In the genomic region with DNA sequence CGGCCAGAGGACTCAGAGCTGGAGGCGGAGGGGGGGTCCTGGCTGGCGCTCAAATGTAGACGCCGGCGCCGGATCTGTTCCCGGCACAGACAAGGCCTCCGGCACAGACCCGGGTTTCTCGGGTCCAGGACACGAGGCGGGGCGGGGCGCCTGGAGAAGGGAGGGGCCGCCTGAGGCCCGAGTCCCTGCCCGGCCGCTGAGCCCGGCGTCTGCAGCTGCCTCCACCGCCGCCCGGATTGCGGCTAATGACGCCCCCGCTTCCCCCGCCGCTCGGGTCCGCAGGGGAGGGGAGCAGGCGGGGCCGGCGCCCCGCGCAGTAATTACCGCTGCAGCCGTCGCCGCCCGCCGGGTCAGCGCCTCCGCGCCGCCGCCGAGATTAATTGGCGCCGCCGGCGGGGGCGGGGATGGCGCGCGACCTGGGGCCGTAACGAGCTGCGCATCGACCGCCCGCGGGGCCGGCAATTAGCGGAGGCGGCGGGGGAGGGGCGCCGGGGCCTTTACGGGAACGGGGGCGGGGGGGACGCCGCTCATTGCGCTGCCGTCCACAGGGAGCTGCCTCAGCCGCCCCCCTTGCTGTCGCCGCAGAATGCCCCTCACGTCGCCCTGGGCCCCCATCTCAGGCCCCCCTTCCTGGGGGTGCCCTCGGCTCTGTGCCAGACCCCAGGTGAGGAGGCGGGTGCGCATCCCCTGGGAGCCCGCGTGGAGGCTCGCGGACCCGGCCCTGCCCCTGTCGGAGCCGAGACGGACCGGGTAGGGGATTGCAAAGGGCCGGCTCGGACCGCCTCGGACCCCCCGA, we compare ENCODE assay signal across 9 cellular contexts. TPM values are rescaled to one million over a fixed set of nuclear protein-coding genes. Genes with fewer than 3 reads are reported as not detected.
DNase-seq lines count a peak whose midpoint lies in the region; ATAC-seq, FAIRE-seq and TF ChIP-seq lines count a peak whose summit lies in the region.
"Had no signal": no experiment of that assay in that cellular context is flagged by ENCODE, and none has a peak within 500 bp of the region (broad histone marks: within the 10 kb centered on the region; RNA-seq: fewer than 3 reads in every experiment).

No MANE protein-coding gene starts in this region.

- DNase-seq in BE2C = peak; percentile 93
- DNase-seq in HAP-1 (ENCODE audit: low spot score in 2 of 2) = peak; percentile 72 to 85
- peak; percentile 29 for DNase-seq in NOMO-1 treated with dmso at 0.1 percent for 144 hours (lab: John Stamatoyannopoulos, UW; ENCODE audit: unreplicated experiment)
- DNase-seq in bronchial epithelial cell (ENCODE audit: low read depth) = no peak
- DNase-seq in kidney = peak; percentile 97
- DNase-seq in suprapubic skin (ENCODE audit: low spot score in 2 of 2) = no peak
- no peak for DNase-seq in NCI-H1048 (lab: John Stamatoyannopoulos, UW)

- H3K36me3 ChIP-seq in BE2C (peaks cover 27% of the 10 kb centered on the region), HAP-1 (replicated peaks) (peaks cover 31% of the 10 kb centered on the region), bronchial epithelial cell (ENCODE audit: control insufficient read depth, insufficient read depth, low read length) (peaks cover 1% of the 10 kb centered on the region), kidney (ENCODE audit: control insufficient read depth in 1 of 2, insufficient read depth in 2 of 2, low read length in 2 of 2) (no peaks in the 10 kb centered on the region), suprapubic skin (peaks cover 22% of the 10 kb centered on the region)

- no peak for FAIRE-seq in bronchial epithelial cell (lab: Jason Lieb, UNC)
- FAIRE-seq in kidney (lab: Jason Lieb, UNC) = no peak

- TF ChIP-seq CTCF in BE2C (IDR thresholded peaks at IDR 0.05; ENCODE audit: low read depth, low read length) = no peak
- TF ChIP-seq CTCF in bronchial epithelial cell (IDR thresholded peaks at IDR 0.05; ENCODE audit: insufficient read depth, low read length, severe bottlenecking) = no peak
- TF ChIP-seq CTCF in kidney (IDR thresholded peaks at IDR 0.05; ENCODE audit: borderline replicate concordance, extremely low read depth, insufficient read depth) = no peak
- TF ChIP-seq CTCF in suprapubic skin (IDR thresholded peaks at IDR 0.05) = no peak

- H3K9me3 ChIP-seq in BE2C (no peaks in the 10 kb centered on the region), HAP-1 (no peaks in the 10 kb centered on the region), kidney (ENCODE audit: control insufficient read depth in 1 of 2, low read length in 2 of 2) (no peaks in the 10 kb centered on the region), suprapubic skin (no peaks in the 10 kb centered on the region)

- 2% methylated on average over 36 of the region's 98 CpGs for WGBS in suprapubic skin

- H3K4me1 ChIP-seq in BE2C = peaks cover 61% of the 10 kb centered on the region
- H3K4me1 ChIP-seq in HAP-1 = peaks cover 22% of the 10 kb centered on the region
- peaks cover 0 to 34% of the 10 kb centered on the region in 2 donors for H3K4me1 ChIP-seq in kidney (ENCODE audit: control insufficient read depth in 1 of 2, insufficient read depth in 1 of 2, low read depth in 1 of 2, low read length in 2 of 2)
- peaks cover 37% of the 10 kb centered on the region for H3K4me1 ChIP-seq in suprapubic skin

- H3K9ac ChIP-seq in kidney (ENCODE audit: low read length in 2 of 2) = no peak overlapping the region

- TF ChIP-seq EP300 in suprapubic skin (IDR thresholded peaks at IDR 0.05) = no peak

- no peak for ATAC-seq in GM18907 (IDR thresholded peaks at IDR 0.05; ENCODE audit: unreplicated experiment)

- H3K4me3 ChIP-seq in BE2C (ENCODE audit: low read depth, low read length) = peak overlapping the region; percentile 47
- H3K4me3 ChIP-seq in HAP-1 = peak overlapping the region; percentile 37
- peak overlapping the region; percentile 7 for H3K4me3 ChIP-seq in bronchial epithelial cell (ENCODE audit: low read depth, low read length)
- no peak overlapping the region for H3K4me3 ChIP-seq in kidney (ENCODE audit: low read length in 2 of 2)
- H3K4me3 ChIP-seq in suprapubic skin = peak overlapping the region; percentile 49

- in situ Hi-C loops in HAP-1 (cut with MboI; ENCODE audit: low sequenced_read_pairs) = no loop called here

- intact Hi-C loops in kidney (cut with DNase I) = no loop called here

- H3K27ac ChIP-seq in kidney (ENCODE audit: low read depth in 2 of 2, low read length in 2 of 2) = peak overlapping the region; percentile 75 to 83
- no peak overlapping the region for H3K27ac ChIP-seq in suprapubic skin

- H3K27me3 ChIP-seq in BE2C (no peaks in the 10 kb centered on the region), HAP-1 (ENCODE audit: low read depth) (no peaks in the 10 kb centered on the region), bronchial epithelial cell (ENCODE audit: control insufficient read depth, insufficient read depth, low read length) (peaks cover 16% of the 10 kb centered on the region), suprapubic skin (peaks cover 67% of the 10 kb centered on the region)

- TF ChIP-seq POLR2A in suprapubic skin (IDR thresholded peaks at IDR 0.05) = no peak

RNA-seq across cellular contexts. Expression of gene NOC2L, which starts 17.3 kb away (rescaled TPM):
- polyA plus RNA-seq in BE2C (2012; ENCODE audit: insufficient read depth, insufficient read length, low read depth) = 253 TPM
- total RNA-seq in bronchial epithelial cell = 116 and 128 TPM in 2 replicates
- 65.5 TPM for total RNA-seq in kidney
- polyA plus RNA-seq in kidney (ENCODE audit: insufficient read depth, low read depth, low replicate concordance) = 42.4 TPM
- total RNA-seq in suprapubic skin = 10 to 100 TPM; 45.6 to 61.9 (median 56.3) TPM

RNA-seq across cellular contexts. Expression of gene SAMD11, which starts 18.1 kb away (rescaled TPM):
- polyA plus RNA-seq in BE2C (2012; ENCODE audit: insufficient read depth, insufficient read length, low read depth) = 1.9 TPM
- 0.51 and 0.53 TPM in 2 replicates for total RNA-seq in bronchial epithelial cell
- 21.4 TPM for total RNA-seq in kidney
- 13.3 TPM for polyA plus RNA-seq in kidney (ENCODE audit: insufficient read depth, low read depth, low replicate concordance)
- total RNA-seq in suprapubic skin = 1 to 10 TPM in 2 of 4 donors, under 1 TPM in 1, not detected in 1; 0.85 to 2.0 (median 1.5) TPM
- total RNA-seq: mononuclear cell had no signal

RNA-seq across cellular contexts. Expression of gene KLHL17, which starts 18.6 kb away (rescaled TPM):
- polyA plus RNA-seq in BE2C (2012; ENCODE audit: insufficient read depth, insufficient read length, low read depth) = 127 TPM
- total RNA-seq in bronchial epithelial cell (4.5 and 6.8 TPM in 2 replicates), kidney (11.5 TPM), suprapubic skin (10 to 100 TPM in 3 of 4 donors, 1 to 10 TPM in 1; 9.7 to 38.3 (median 17.0) TPM)
- 6.9 TPM for polyA plus RNA-seq in kidney (ENCODE audit: insufficient read depth, low read depth, low replicate concordance)

RNA-seq across cellular contexts. Expression of gene PLEKHN1, which starts 24.5 kb away (rescaled TPM):
- not detected for polyA plus RNA-seq in BE2C (2012; ENCODE audit: insufficient read depth, insufficient read length, low read depth)
- 1.6 and 5.4 TPM in 2 replicates for total RNA-seq in bronchial epithelial cell
- total RNA-seq in kidney = 14.3 TPM
- polyA plus RNA-seq in kidney (ENCODE audit: insufficient read depth, low read depth, low replicate concordance) = not detected
- 10 to 100 TPM; 36.1 to 69.0 (median 48.4) TPM for total RNA-seq in suprapubic skin

RNA-seq across cellular contexts. Expression of gene PERM1, which starts 40.1 kb away (rescaled TPM):
- not detected for polyA plus RNA-seq in BE2C (2012; ENCODE audit: insufficient read depth, insufficient read length, low read depth)
- total RNA-seq in bronchial epithelial cell (under 0.01 TPM in 1 of 2 replicates, not detected in the other), kidney (0.25 TPM), suprapubic skin (under 1 TPM; 0.24 to 0.93 (median 0.44) TPM)
- 0.86 TPM for polyA plus RNA-seq in kidney (ENCODE audit: insufficient read depth, low read depth, low replicate concordance)

Comparison
In these comparisons a context has a peak if more than half of its experiments do, and no peak if none do; other contexts are left out.
1. DNase-seq: peak in BE2C (single experiment), HAP-1 (2 of 2), NOMO-1 treated with dmso at 0.1 percent for 144 hours (single experiment) and kidney (single experiment); none in bronchial epithelial cell (single experiment), suprapubic skin (0 of 2) and NCI-H1048 (single experiment).
2. H3K4me3 ChIP-seq: peak in BE2C (single experiment), HAP-1 (single experiment), bronchial epithelial cell (single experiment) and suprapubic skin (single experiment); none in kidney (0 of 2).